ENCODE assay signal across 1 cellular context in genomic region chr19:907183-907853, GRCh38.
TF ChIP-seq lines count a peak whose summit lies in the region.

No MANE protein-coding gene starts in this region.

TF ChIP-seq in K562, 482 proteins besides CTCF, POLR2A, EP300 and RAD21 (continued from another document and continues in another):
- peak; percentile 23; the same call in 1 of the 2 replicates for TF ChIP-seq TOE1 (IDR thresholded peaks at IDR 0.05; ENCODE audit: borderline replicate concordance)
- TF ChIP-seq TOE1 (CRISPR knock-in tag; IDR thresholded peaks at IDR 0.05; ENCODE audit: borderline replicate concordance, low read depth) = no peak
- TF ChIP-seq ZNF395 (CRISPR knock-in tag; IDR thresholded peaks at IDR 0.05) = peak; percentile 78
- peak; percentile 99 for TF ChIP-seq TFAP4 (CRISPR knock-in tag; IDR thresholded peaks at IDR 0.05; ENCODE audit: borderline replicate concordance)
- no peak for TF ChIP-seq CBX2 (IDR thresholded peaks at IDR 0.05; ENCODE audit: insufficient read depth, low read length, poor library complexity, severe bottlenecking)
- peak; percentile 56; the same call in 1 of the 2 replicates for TF ChIP-seq JUN (IDR thresholded peaks at IDR 0.05; ENCODE audit: borderline replicate concordance, low read depth, low read length)
- 0 out of 2 replicates have a peak, but pooled peaks have one; percentile 15 for TF ChIP-seq JUN (CRISPR knock-in tag; IDR thresholded peaks at IDR 0.05; ENCODE audit: borderline replicate concordance)
- 0 out of 2 replicates have a peak, but pooled peaks have one; percentile 31 for TF ChIP-seq GABPA (tag; conservative IDR thresholded peaks at IDR 0.05; ENCODE audit: low read depth)
- no peak for TF ChIP-seq MTF1 (CRISPR knock-in tag; IDR thresholded peaks at IDR 0.05; ENCODE audit: borderline replicate concordance)
- peak; percentile 31; the same call in 1 of the 2 replicates for TF ChIP-seq BHLHE40 (IDR thresholded peaks at IDR 0.05; ENCODE audit: low read length)
- TF ChIP-seq ZNF12 (CRISPR knock-in tag; IDR thresholded peaks at IDR 0.05) = no peak
- peak; percentile 92 for TF ChIP-seq HIVEP1 (CRISPR knock-in tag; IDR thresholded peaks at IDR 0.05)
- TF ChIP-seq ZKSCAN1 (IDR thresholded peaks at IDR 0.05; ENCODE audit: low read depth, low read length) = 0 out of 2 replicates have a peak, but pooled peaks have one; percentile 28
- peak; percentile 100 for TF ChIP-seq HMGN3 (IDR thresholded peaks at IDR 0.05; ENCODE audit: borderline replicate concordance, extremely low read depth, insufficient read length, low read depth, low read length)
- 0 out of 2 replicates have a peak, but pooled peaks have one; percentile 16 for TF ChIP-seq ZNF41 (CRISPR knock-in tag; conservative IDR thresholded peaks at IDR 0.05)
- TF ChIP-seq KLF16 (IDR thresholded peaks at IDR 0.05) = peak; percentile 90
- TF ChIP-seq HDAC1 (IDR thresholded peaks at IDR 0.05) = peak in 1 of 2 experiments; percentile 85; a peak in 2 of 4 replicates
- peak; percentile 52 to 76; a peak in 3 of 4 replicates for TF ChIP-seq TRIM24 (IDR thresholded peaks at IDR 0.05)
- TF ChIP-seq SREBF2 (CRISPR knock-in tag; IDR thresholded peaks at IDR 0.05) = no peak
- peak; percentile 89 for TF ChIP-seq ETV5 (CRISPR knock-in tag; IDR thresholded peaks at IDR 0.05; ENCODE audit: low read depth)
- no peak for TF ChIP-seq SFPQ (IDR thresholded peaks at IDR 0.05; ENCODE audit: low read depth, low read length)
- no peak for TF ChIP-seq ELF1 (tag; IDR thresholded peaks at IDR 0.05)
- TF ChIP-seq CEBPB (tag; IDR thresholded peaks at IDR 0.05) = no peak
- no peak for TF ChIP-seq HSF4 (CRISPR knock-in tag; IDR thresholded peaks at IDR 0.05; ENCODE audit: borderline replicate concordance)
- TF ChIP-seq RBFOX2 (IDR thresholded peaks at IDR 0.05; ENCODE audit: low read depth, low read length) = peak; percentile 72
- TF ChIP-seq EHMT2 (IDR thresholded peaks at IDR 0.05) = no peak
- no peak for TF ChIP-seq ZNF277 (CRISPR knock-in tag; IDR thresholded peaks at IDR 0.05; ENCODE audit: borderline replicate concordance)
- TF ChIP-seq PURB (CRISPR knock-in tag; IDR thresholded peaks at IDR 0.05; ENCODE audit: low read depth) = no peak
- 0 out of 2 replicates have a peak, but pooled peaks have one; percentile 62 for TF ChIP-seq ZBED1 (IDR thresholded peaks at IDR 0.05)
- TF ChIP-seq ZEB2 (IDR thresholded peaks at IDR 0.05) = no peak
- TF ChIP-seq FOSL1 (tag; conservative IDR thresholded peaks at IDR 0.05) = peak; percentile 70
- TF ChIP-seq ZNF639 (CRISPR knock-in tag; conservative IDR thresholded peaks at IDR 0.05 in 1 of 2, IDR thresholded peaks at IDR 0.05 in 1 of 2) = no peak; a peak in 1 of 4 replicates
- no peak for TF ChIP-seq E2F6 (IDR thresholded peaks at IDR 0.05; ENCODE audit: borderline replicate concordance in 1 of 2, extremely low read depth in 1 of 2, insufficient read depth in 1 of 2, insufficient read length in 1 of 2, low read depth in 1 of 2, low read length in 1 of 2, poor library complexity in 1 of 2, severe bottlenecking in 1 of 2)
- TF ChIP-seq ETS2 (tag; IDR thresholded peaks at IDR 0.05; ENCODE audit: borderline replicate concordance, poor library complexity, severe bottlenecking) = no peak
- TF ChIP-seq NCOA6 (IDR thresholded peaks at IDR 0.05) = no peak
- peak; percentile 87 for TF ChIP-seq SOX6 (IDR thresholded peaks at IDR 0.05)
- no peak for TF ChIP-seq ZNF280B (CRISPR knock-in tag; IDR thresholded peaks at IDR 0.05)
- no peak; the same call in none of the 2 replicates for TF ChIP-seq ZBTB33 (CRISPR knock-in tag; IDR thresholded peaks at IDR 0.05)
- peak; percentile 24; the same call in 1 of the 2 replicates for TF ChIP-seq PHF8 (IDR thresholded peaks at IDR 0.05; ENCODE audit: borderline replicate concordance, low read length)
- no peak for TF ChIP-seq YBX1 (IDR thresholded peaks at IDR 0.05)
- TF ChIP-seq ZBTB34 (CRISPR knock-in tag; IDR thresholded peaks at IDR 0.05) = no peak
- TF ChIP-seq HBP1 (CRISPR knock-in tag; IDR thresholded peaks at IDR 0.05) = no peak
- TF ChIP-seq ZNF316 (IDR thresholded peaks at IDR 0.05) = no peak
- no peak for TF ChIP-seq U2AF2 (optimal IDR thresholded peaks at IDR 0.05; ENCODE audit: low read depth, low read length)
- TF ChIP-seq PRDM10 (IDR thresholded peaks at IDR 0.05; ENCODE audit: partially characterized antibody) = peak; percentile 45
